In the genomic region with DNA sequence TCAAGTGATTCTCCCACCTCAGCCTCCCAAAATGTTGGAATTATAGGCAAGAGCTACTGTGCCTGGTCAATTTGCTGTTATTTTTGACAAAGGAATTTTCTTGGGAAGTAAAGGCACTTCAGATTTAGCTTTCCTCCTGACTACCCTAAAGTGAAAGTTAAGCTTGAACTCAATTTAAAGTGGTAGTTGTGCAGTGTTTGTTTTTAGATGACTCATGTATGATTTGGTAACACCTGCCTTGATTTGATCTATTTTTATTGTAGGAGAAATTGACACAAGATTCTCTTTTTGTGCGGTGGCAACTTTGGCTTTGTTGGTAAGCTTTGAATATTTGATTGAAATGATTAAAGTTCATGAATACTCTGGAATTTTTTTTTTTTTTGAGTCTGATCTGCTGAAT, we compare ENCODE assay signal across 8 cellular contexts. TPM values are rescaled to one million over a fixed set of nuclear protein-coding genes. Genes with fewer than 3 reads are reported as not detected.
A peak's percentile ranks its signal among the peaks of the same experiment; 100 is the strongest.
DNase-seq lines count a peak whose midpoint lies in the region; ATAC-seq and TF ChIP-seq lines count a peak whose summit lies in the region.
"Had no signal": no experiment of that assay in that cellular context is flagged by ENCODE, and none has a peak within 500 bp of the region (broad histone marks: within the 10 kb centered on the region; RNA-seq: fewer than 3 reads in every experiment).

No MANE protein-coding gene starts in this region.

- H3K9me3 Mint-ChIP-seq in chondrocyte (ENCODE audit: low read depth) (no peaks in the 10 kb centered on the region), nephron progenitor cell (no peaks in the 10 kb centered on the region)

- ATAC-seq in HG03097 (IDR thresholded peaks at IDR 0.05; ENCODE audit: low FRiP score, unreplicated experiment) (no peak), GM18861 (IDR thresholded peaks at IDR 0.05; ENCODE audit: unreplicated experiment) (no peak)

- no peak for TF ChIP-seq CTCF in GM06990 (IDR thresholded peaks at IDR 0.05; ENCODE audit: insufficient read depth, low read length, poor library complexity, severe bottlenecking)
- TF ChIP-seq CTCF in chondrocyte (IDR thresholded peaks at IDR 0.05): no peak
- TF ChIP-seq CTCF in nephron progenitor cell (IDR thresholded peaks at IDR 0.05): no peak

- H3K4me3 Mint-ChIP-seq in chondrocyte (ENCODE audit: unreplicated experiment) (no peak overlapping the region), nephron progenitor cell (peak overlapping the region; percentile 18)

- no peaks in the 10 kb centered on the region for H3K27me3 ChIP-seq in GM06990 (replicated peaks; ENCODE audit: control insufficient read depth, insufficient read depth, low read length)

- H3K4me1 Mint-ChIP-seq in chondrocyte (ENCODE audit: low read depth) (peaks cover 63% of the 10 kb centered on the region), nephron progenitor cell (peaks cover 56% of the 10 kb centered on the region)

- peak overlapping the region; percentile 81; the same call in 1 of the 2 replicates for H3K4me3 ChIP-seq in GM06990 (replicated peaks; ENCODE audit: low read depth, low read length)

- DNase-seq in GM06990 (ENCODE audit: extremely low read depth, insufficient read length) (no peak), NCI-H146 treated with DMSO at 0.1 percent for 48 hours (lab: John Stamatoyannopoulos, UW; ENCODE audit: unreplicated experiment) (peak; percentile 10), chondrocyte (ENCODE audit: low spot score) (no peak), nephron progenitor cell (no peak), NCI-H1105 treated with DMSO at 0.1 percent for 48 hours (lab: John Stamatoyannopoulos, UW) (no peak)
- DNase-seq: Karpas-422 had no signal

- H3K36me3 ChIP-seq in GM06990 (ENCODE audit: control insufficient read depth, insufficient read depth, low read length): peaks cover 14% of the 10 kb centered on the region

- H3K27ac Mint-ChIP-seq in chondrocyte (ENCODE audit: unreplicated experiment): peak overlapping the region; percentile 79
- peak overlapping the region; percentile 70 for H3K27ac Mint-ChIP-seq in nephron progenitor cell

- H3K27me3 Mint-ChIP-seq in chondrocyte (ENCODE audit: low read depth) (no peaks in the 10 kb centered on the region), nephron progenitor cell (ENCODE audit: low read depth, poor library complexity) (no peaks in the 10 kb centered on the region)

- H3K36me3 Mint-ChIP-seq in chondrocyte (ENCODE audit: low read depth): peaks cover 49% of the 10 kb centered on the region
- H3K36me3 Mint-ChIP-seq in nephron progenitor cell (ENCODE audit: low read depth): peaks cover 60% of the 10 kb centered on the region

RNA-seq across cellular contexts. Expression of a gene that starts 5.0 kb away (rescaled TPM):
- total RNA-seq in chondrocyte: 54.4 to 76.0 TPM (median 57.9 TPM) in 3 replicates

RNA-seq across cellular contexts. Expression of a gene that starts 5.7 kb away (rescaled TPM):
- 0.20 to 0.48 TPM in 2 of 3 replicates, not detected in the other for total RNA-seq in chondrocyte
